ENCODE assay signal across 1 cellular context in the genomic region with DNA sequence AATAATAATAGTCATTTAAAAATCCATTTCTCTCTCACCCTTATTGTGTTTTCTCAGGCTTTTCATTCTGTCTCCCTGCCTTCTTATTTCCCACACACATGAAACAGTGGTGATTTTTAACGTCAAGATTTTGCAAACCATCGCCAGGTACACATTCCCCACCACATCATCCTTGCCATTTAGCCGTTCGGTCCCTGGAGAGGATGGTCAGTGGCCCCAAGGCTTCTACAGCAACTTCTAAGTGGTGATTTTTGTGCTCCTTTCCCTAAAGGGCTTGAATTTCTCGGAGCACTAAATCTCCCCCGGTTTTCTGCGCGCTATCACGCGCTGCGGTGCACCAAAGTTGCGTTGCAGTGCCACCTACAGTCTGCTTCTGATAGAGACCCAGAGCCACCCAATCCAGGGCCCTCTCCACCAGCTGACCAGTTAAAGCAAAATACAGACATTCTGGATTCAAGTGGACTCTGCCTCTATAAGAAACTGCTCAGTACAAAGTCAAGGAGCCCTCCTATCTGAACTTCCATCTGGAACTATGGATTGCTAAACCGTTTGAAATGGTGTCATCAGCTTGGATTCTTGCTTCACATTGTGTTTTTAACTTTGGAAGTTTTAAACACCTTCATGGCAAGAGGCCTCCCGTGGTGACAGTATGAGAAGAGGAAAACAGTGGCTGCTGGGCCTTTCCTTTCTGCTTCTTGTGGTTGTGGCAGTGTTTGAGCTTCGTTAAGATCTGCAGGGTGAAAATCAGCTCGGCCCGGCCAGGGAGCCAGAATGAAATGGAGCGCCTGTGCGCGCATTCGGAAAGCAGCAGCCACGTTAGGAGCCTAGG.
TF ChIP-seq lines count a peak whose summit lies in the region.

No MANE protein-coding gene starts in this region.

TF ChIP-seq in HepG2, 621 proteins besides CTCF, POLR2A, EP300 and RAD21 (continued from another document and continues in another):
- TF ChIP-seq ZMAT3 (CRISPR knock-in tag; conservative IDR thresholded peaks at IDR 0.05) (0 out of 2 replicates have a peak, but pooled peaks have one; percentile 22), ZNF251 (CRISPR knock-in tag; IDR thresholded peaks at IDR 0.05) (no peak), ZNF501 (CRISPR knock-in tag; IDR thresholded peaks at IDR 0.05) (no peak; the same call in none of the 2 replicates), ATAD3A (CRISPR knock-in tag; IDR thresholded peaks at IDR 0.05) (no peak), ZNF709 (CRISPR knock-in tag; IDR thresholded peaks at IDR 0.05) (peak; percentile 66), XRCC5 (optimal IDR thresholded peaks at IDR 0.05; ENCODE audit: low read length) (peak; percentile 88), PPARG (CRISPR knock-in tag; conservative IDR thresholded peaks at IDR 0.05) (0 out of 2 replicates have a peak, but pooled peaks have one; percentile 54), FLYWCH1 (CRISPR knock-in tag; IDR thresholded peaks at IDR 0.05) (no peak), YY1 (IDR thresholded peaks at IDR 0.05; ENCODE audit: insufficient read depth, insufficient replicate concordance, low read depth, low read length) (peak; percentile 29), MED13 (CRISPR knock-in tag; IDR thresholded peaks at IDR 0.05) (no peak), HIVEP1 (CRISPR knock-in tag; IDR thresholded peaks at IDR 0.05) (no peak), FOXK2 (IDR thresholded peaks at IDR 0.05) (no peak), ZNF136 (CRISPR knock-in tag; IDR thresholded peaks at IDR 0.05; ENCODE audit: low read depth) (no peak), SYNCRIP (IDR thresholded peaks at IDR 0.05; ENCODE audit: insufficient read depth, low read depth, low read length) (no peak), SMYD3 (CRISPR knock-in tag; IDR thresholded peaks at IDR 0.05) (no peak), CBX2 (IDR thresholded peaks at IDR 0.05; ENCODE audit: low read depth, low read length) (0 out of 2 replicates have a peak, but pooled peaks have one; percentile 56), CBX2 (CRISPR knock-in tag; IDR thresholded peaks at IDR 0.05; ENCODE audit: low read depth) (peak; percentile 70; the same call in 1 of the 2 replicates), ZFAT (CRISPR knock-in tag; conservative IDR thresholded peaks at IDR 0.05) (no peak)
- TF ChIP-seq, protein P1, sequence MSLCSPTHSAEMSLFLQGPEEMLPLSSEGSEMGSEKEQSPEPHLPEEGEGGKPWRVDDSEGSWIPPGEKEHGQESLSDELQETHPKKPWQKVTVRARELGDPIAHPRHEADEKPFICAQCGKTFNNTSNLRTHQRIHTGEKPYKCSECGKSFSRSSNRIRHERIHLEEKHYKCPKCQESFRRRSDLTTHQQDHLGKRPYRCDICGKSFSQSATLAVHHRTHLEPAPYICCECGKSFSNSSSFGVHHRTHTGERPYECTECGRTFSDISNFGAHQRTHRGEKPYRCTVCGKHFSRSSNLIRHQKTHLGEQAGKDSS (CRISPR knock-in tag; IDR thresholded peaks at IDR 0.05; ENCODE audit: borderline replicate concordance, low read depth): 0 out of 2 replicates have a peak, but pooled peaks have one; percentile 51
- TF ChIP-seq, protein P2, sequence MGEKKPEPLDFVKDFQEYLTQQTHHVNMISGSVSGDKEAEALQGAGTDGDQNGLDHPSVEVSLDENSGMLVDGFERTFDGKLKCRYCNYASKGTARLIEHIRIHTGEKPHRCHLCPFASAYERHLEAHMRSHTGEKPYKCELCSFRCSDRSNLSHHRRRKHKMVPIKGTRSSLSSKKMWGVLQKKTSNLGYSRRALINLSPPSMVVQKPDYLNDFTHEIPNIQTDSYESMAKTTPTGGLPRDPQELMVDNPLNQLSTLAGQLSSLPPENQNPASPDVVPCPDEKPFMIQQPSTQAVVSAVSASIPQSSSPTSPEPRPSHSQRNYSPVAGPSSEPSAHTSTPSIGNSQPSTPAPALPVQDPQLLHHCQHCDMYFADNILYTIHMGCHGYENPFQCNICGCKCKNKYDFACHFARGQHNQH (CRISPR knock-in tag; IDR thresholded peaks at IDR 0.05): peak; percentile 69
- TF ChIP-seq, protein P3, sequence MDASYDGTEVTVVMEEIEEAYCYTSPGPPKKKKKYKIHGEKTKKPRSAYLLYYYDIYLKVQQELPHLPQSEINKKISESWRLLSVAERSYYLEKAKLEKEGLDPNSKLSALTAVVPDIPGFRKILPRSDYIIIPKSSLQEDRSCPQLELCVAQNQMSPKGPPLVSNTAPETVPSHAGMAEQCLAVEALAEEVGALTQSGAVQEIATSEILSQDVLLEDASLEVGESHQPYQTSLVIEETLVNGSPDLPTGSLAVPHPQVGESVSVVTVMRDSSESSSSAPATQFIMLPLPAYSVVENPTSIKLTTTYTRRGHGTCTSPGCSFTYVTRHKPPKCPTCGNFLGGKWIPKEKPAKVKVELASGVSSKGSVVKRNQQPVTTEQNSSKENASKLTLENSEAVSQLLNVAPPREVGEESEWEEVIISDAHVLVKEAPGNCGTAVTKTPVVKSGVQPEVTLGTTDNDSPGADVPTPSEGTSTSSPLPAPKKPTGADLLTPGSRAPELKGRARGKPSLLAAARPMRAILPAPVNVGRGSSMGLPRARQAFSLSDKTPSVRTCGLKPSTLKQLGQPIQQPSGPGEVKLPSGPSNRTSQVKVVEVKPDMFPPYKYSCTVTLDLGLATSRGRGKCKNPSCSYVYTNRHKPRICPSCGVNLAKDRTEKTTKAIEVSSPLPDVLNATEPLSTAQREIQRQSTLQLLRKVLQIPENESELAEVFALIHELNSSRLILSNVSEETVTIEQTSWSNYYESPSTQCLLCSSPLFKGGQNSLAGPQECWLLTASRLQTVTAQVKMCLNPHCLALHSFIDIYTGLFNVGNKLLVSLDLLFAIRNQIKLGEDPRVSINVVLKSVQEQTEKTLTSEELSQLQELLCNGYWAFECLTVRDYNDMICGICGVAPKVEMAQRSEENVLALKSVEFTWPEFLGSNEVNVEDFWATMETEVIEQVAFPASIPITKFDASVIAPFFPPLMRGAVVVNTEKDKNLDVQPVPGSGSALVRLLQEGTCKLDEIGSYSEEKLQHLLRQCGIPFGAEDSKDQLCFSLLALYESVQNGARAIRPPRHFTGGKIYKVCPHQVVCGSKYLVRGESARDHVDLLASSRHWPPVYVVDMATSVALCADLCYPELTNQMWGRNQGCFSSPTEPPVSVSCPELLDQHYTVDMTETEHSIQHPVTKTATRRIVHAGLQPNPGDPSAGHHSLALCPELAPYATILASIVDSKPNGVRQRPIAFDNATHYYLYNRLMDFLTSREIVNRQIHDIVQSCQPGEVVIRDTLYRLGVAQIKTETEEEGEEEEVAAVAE (CRISPR knock-in tag; IDR thresholded peaks at IDR 0.05; ENCODE audit: borderline replicate concordance): peak; percentile 36; the same call in 1 of the 2 replicates
- TF ChIP-seq, protein P4, sequence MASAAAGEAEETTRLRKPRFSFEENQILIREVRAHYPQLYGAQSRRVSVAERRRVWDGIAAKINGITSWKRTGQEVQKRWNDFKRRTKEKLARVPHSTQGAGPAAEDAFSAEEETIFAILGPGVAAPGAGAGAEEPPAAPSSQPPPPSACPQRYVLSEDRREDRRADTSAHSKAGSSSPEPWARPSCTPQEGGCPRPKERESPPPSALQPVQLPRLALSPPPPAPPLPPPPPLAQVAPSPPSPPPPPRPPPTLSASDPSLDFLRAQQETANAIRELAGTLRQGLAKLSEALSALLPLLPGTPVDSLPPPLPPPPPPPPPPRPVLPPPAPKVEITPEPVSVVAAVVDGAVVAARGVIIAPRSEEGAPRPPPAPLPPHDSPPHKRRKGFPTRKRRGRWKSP (CRISPR knock-in tag; IDR thresholded peaks at IDR 0.05): peak; percentile 81; the same call in 1 of the 2 replicates
- TF ChIP-seq, protein P5, sequence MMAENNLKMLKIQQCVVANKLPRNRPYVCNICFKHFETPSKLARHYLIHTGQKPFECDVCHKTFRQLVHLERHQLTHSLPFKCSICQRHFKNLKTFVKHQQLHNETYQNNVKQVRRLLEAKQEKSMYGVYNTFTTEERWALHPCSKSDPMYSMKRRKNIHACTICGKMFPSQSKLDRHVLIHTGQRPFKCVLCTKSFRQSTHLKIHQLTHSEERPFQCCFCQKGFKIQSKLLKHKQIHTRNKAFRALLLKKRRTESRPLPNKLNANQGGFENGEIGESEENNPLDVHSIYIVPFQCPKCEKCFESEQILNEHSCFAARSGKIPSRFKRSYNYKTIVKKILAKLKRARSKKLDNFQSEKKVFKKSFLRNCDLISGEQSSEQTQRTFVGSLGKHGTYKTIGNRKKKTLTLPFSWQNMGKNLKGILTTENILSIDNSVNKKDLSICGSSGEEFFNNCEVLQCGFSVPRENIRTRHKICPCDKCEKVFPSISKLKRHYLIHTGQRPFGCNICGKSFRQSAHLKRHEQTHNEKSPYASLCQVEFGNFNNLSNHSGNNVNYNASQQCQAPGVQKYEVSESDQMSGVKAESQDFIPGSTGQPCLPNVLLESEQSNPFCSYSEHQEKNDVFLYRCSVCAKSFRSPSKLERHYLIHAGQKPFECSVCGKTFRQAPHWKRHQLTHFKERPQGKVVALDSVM (CRISPR knock-in tag; IDR thresholded peaks at IDR 0.05): no peak
- TF ChIP-seq, protein P6, sequence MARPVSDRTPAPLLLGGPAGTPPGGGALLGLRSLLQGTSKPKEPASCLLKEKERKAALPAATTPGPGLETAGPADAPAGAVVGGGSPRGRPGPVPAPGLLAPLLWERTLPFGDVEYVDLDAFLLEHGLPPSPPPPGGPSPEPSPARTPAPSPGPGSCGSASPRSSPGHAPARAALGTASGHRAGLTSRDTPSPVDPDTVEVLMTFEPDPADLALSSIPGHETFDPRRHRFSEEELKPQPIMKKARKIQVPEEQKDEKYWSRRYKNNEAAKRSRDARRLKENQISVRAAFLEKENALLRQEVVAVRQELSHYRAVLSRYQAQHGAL (CRISPR knock-in tag; IDR thresholded peaks at IDR 0.05; ENCODE audit: not compliant biosample characterization): peak; percentile 38
- TF ChIP-seq, protein P7, sequence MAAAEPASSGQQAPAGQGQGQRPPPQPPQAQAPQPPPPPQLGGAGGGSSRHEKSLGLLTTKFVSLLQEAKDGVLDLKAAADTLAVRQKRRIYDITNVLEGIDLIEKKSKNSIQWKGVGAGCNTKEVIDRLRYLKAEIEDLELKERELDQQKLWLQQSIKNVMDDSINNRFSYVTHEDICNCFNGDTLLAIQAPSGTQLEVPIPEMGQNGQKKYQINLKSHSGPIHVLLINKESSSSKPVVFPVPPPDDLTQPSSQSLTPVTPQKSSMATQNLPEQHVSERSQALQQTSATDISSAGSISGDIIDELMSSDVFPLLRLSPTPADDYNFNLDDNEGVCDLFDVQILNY (CRISPR knock-in tag; conservative IDR thresholded peaks at IDR 0.05): no peak
- TF ChIP-seq, protein P8, sequence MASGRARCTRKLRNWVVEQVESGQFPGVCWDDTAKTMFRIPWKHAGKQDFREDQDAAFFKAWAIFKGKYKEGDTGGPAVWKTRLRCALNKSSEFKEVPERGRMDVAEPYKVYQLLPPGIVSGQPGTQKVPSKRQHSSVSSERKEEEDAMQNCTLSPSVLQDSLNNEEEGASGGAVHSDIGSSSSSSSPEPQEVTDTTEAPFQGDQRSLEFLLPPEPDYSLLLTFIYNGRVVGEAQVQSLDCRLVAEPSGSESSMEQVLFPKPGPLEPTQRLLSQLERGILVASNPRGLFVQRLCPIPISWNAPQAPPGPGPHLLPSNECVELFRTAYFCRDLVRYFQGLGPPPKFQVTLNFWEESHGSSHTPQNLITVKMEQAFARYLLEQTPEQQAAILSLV (CRISPR knock-in tag; IDR thresholded peaks at IDR 0.05; ENCODE audit: borderline replicate concordance): no peak
- TF ChIP-seq, protein P9, sequence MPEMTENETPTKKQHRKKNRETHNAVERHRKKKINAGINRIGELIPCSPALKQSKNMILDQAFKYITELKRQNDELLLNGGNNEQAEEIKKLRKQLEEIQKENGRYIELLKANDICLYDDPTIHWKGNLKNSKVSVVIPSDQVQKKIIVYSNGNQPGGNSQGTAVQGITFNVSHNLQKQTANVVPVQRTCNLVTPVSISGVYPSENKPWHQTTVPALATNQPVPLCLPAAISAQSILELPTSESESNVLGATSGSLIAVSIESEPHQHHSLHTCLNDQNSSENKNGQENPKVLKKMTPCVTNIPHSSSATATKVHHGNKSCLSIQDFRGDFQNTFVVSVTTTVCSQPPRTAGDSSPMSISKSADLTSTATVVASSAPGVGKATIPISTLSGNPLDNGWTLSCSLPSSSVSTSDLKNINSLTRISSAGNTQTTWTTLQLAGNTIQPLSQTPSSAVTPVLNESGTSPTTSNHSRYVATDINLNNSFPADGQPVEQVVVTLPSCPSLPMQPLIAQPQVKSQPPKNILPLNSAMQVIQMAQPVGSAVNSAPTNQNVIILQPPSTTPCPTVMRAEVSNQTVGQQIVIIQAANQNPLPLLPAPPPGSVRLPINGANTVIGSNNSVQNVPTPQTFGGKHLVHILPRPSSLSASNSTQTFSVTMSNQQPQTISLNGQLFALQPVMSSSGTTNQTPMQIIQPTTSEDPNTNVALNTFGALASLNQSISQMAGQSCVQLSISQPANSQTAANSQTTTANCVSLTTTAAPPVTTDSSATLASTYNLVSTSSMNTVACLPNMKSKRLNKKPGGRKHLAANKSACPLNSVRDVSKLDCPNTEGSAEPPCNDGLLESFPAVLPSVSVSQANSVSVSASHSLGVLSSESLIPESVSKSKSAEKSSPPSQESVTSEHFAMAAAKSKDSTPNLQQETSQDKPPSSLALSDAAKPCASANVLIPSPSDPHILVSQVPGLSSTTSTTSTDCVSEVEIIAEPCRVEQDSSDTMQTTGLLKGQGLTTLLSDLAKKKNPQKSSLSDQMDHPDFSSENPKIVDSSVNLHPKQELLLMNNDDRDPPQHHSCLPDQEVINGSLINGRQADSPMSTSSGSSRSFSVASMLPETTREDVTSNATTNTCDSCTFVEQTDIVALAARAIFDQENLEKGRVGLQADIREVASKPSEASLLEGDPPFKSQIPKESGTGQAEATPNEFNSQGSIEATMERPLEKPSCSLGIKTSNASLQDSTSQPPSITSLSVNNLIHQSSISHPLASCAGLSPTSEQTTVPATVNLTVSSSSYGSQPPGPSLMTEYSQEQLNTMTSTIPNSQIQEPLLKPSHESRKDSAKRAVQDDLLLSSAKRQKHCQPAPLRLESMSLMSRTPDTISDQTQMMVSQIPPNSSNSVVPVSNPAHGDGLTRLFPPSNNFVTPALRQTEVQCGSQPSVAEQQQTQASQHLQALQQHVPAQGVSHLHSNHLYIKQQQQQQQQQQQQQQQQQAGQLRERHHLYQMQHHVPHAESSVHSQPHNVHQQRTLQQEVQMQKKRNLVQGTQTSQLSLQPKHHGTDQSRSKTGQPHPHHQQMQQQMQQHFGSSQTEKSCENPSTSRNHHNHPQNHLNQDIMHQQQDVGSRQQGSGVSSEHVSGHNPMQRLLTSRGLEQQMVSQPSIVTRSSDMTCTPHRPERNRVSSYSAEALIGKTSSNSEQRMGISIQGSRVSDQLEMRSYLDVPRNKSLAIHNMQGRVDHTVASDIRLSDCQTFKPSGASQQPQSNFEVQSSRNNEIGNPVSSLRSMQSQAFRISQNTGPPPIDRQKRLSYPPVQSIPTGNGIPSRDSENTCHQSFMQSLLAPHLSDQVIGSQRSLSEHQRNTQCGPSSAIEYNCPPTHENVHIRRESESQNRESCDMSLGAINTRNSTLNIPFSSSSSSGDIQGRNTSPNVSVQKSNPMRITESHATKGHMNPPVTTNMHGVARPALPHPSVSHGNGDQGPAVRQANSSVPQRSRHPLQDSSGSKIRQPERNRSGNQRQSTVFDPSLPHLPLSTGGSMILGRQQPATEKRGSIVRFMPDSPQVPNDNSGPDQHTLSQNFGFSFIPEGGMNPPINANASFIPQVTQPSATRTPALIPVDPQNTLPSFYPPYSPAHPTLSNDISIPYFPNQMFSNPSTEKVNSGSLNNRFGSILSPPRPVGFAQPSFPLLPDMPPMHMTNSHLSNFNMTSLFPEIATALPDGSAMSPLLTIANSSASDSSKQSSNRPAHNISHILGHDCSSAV (CRISPR knock-in tag; IDR thresholded peaks at IDR 0.05; ENCODE audit: borderline replicate concordance): 0 out of 2 replicates have a peak, but pooled peaks have one; percentile 28
- TF ChIP-seq, protein P10, sequence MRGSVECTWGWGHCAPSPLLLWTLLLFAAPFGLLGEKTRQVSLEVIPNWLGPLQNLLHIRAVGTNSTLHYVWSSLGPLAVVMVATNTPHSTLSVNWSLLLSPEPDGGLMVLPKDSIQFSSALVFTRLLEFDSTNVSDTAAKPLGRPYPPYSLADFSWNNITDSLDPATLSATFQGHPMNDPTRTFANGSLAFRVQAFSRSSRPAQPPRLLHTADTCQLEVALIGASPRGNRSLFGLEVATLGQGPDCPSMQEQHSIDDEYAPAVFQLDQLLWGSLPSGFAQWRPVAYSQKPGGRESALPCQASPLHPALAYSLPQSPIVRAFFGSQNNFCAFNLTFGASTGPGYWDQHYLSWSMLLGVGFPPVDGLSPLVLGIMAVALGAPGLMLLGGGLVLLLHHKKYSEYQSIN (CRISPR knock-in tag; IDR thresholded peaks at IDR 0.05; ENCODE audit: borderline replicate concordance): no peak
